In genomic region chr1:202888507-202889360, GRCh38 we compare ENCODE assay signal across 8 cellular contexts. TPM values are rescaled to one million over a fixed set of nuclear protein-coding genes. Genes with fewer than 3 reads are reported as not detected.
DNase-seq lines count a peak whose midpoint lies in the region; TF ChIP-seq lines count a peak whose summit lies in the region.

RABIF (minus strand) TSS chr1:202889149; CDS start chr1:202889098, 51 bp downstream.

- H3K27ac ChIP-seq in MM.1S (ENCODE audit: low read length) (peak within 1 kb of the TSS; percentile 84), neural progenitor cell (peak within 1 kb of the TSS; percentile 75)

- H2AFZ ChIP-seq in MM.1S (ENCODE audit: low read length) (peak within 1 kb of the TSS; percentile 73), neural progenitor cell (replicated peaks) (peak within 1 kb of the TSS; percentile 94)

- H3K27me3 ChIP-seq in HAP-1 (ENCODE audit: low read depth), result no peaks in the 10 kb centered on the region
- H3K27me3 ChIP-seq in MM.1S (replicated peaks; ENCODE audit: insufficient read depth, low read length), result no peaks in the 10 kb centered on the region
- no peaks in the 10 kb centered on the region for H3K27me3 ChIP-seq in neural progenitor cell

- no peaks in the 10 kb centered on the region for H3K36me3 Mint-ChIP-seq in neural progenitor cell

- H4K20me1 ChIP-seq in MM.1S (ENCODE audit: insufficient read depth, low read length) (no peaks in the 10 kb centered on the region), neural progenitor cell (ENCODE audit: low read depth) (peaks cover 4% of the 10 kb centered on the region)

- in situ Hi-C loops in G401 (cut with HindIII; ENCODE audit: low sequenced_read_pairs), result no loop called here
- in situ Hi-C loops in HAP-1 (cut with MboI; ENCODE audit: low sequenced_read_pairs), result no loop called here

- H3K4me3 Mint-ChIP-seq in neural progenitor cell, result peak within 1 kb of the TSS; percentile 99

- no peaks in the 10 kb centered on the region for H3K9me3 ChIP-seq in HAP-1
- H3K9me3 ChIP-seq in MM.1S (replicated peaks; ENCODE audit: insufficient read depth, low read length), result no peaks in the 10 kb centered on the region
- no peaks in the 10 kb centered on the region for H3K9me3 ChIP-seq in neural progenitor cell (ENCODE audit: low read depth)

- TF ChIP-seq CTCF in MM.1S (IDR thresholded peaks at IDR 0.05; ENCODE audit: low read length), result peak; percentile 6; the same call in 1 of the 2 replicates
- TF ChIP-seq CTCF in fibroblast of villous mesenchyme (IDR thresholded peaks at IDR 0.05; ENCODE audit: insufficient read depth, low read depth, low read length), result no peak
- TF ChIP-seq CTCF in neural progenitor cell (IDR thresholded peaks at IDR 0.05), result peak; percentile 21

- H3K9ac ChIP-seq in MM.1S (ENCODE audit: low read length) (peak within 1 kb of the TSS; percentile 79), neural progenitor cell (peak within 1 kb of the TSS; percentile 50)

- H3K4me2 ChIP-seq in MM.1S (ENCODE audit: low read depth, low read length) (peak within 1 kb of the TSS; percentile 91), neural progenitor cell (peak within 1 kb of the TSS; percentile 88)

- H3K4me1 ChIP-seq in HAP-1, result peaks cover 6% of the 10 kb centered on the region; the same call in 1 of the 2 replicates
- H3K4me1 ChIP-seq in MM.1S (ENCODE audit: low read length), result peaks cover 18% of the 10 kb centered on the region
- H3K4me1 ChIP-seq in neural progenitor cell, result peaks cover 13% of the 10 kb centered on the region

- H3F3A ChIP-seq in MM.1S (ENCODE audit: insufficient read depth, low read length) (peaks cover 21% of the 10 kb centered on the region; the same call in 1 of the 2 replicates), neural progenitor cell (ENCODE audit: low read depth) (peaks cover 31% of the 10 kb centered on the region)

- H3K36me3 ChIP-seq in HAP-1 (replicated peaks) (peaks cover 12% of the 10 kb centered on the region), MM.1S (replicated peaks; ENCODE audit: insufficient read depth, low read length) (no peaks in the 10 kb centered on the region), neural progenitor cell (no peaks in the 10 kb centered on the region)

- H3K4me3 ChIP-seq in HAP-1 (peak within 1 kb of the TSS; percentile 79), MM.1S (ENCODE audit: low read length) (peak within 1 kb of the TSS; percentile 79), fibroblast of villous mesenchyme (ENCODE audit: low read depth, low read length) (peak within 1 kb of the TSS; percentile 87), neural progenitor cell (peak within 1 kb of the TSS; percentile 67)

- H3K27ac Mint-ChIP-seq in neural progenitor cell, result peak within 1 kb of the TSS; percentile 98

- H3K27me3 Mint-ChIP-seq in neural progenitor cell (ENCODE audit: insufficient read depth, low read depth), result peaks cover 3% of the 10 kb centered on the region

- peaks cover 18% of the 10 kb centered on the region for H3K4me1 Mint-ChIP-seq in neural progenitor cell

- peaks cover 34% of the 10 kb centered on the region for H3K79me2 ChIP-seq in MM.1S (ENCODE audit: low read length)
- H3K79me2 ChIP-seq in neural progenitor cell (ENCODE audit: low read depth), result peaks cover 32% of the 10 kb centered on the region

- H3K9me2 ChIP-seq in MM.1S (replicated peaks; ENCODE audit: insufficient read depth, low read length), result no peaks in the 10 kb centered on the region

- DNase-seq in G401 (ENCODE audit: low spot score), result peak; percentile 96
- peak; percentile 94 to 96 for DNase-seq in HAP-1 (ENCODE audit: low spot score in 2 of 2)
- peak; percentile 100 for DNase-seq in MM.1S
- DNase-seq in SIG-M5 (lab: John Stamatoyannopoulos, UW), result peak; percentile 85
- peak; percentile 96 for DNase-seq in activated gamma-delta T cell (lab: John Stamatoyannopoulos, UW)
- DNase-seq in fibroblast of villous mesenchyme (ENCODE audit: low read depth), result peak; percentile 93
- DNase-seq in neural progenitor cell (ENCODE audit: low spot score), result peak; percentile 99
- DNase-seq in stromal cell of bone marrow (ENCODE audit: low read depth), result peak; percentile 89

- no peaks in the 10 kb centered on the region for H3K9me3 Mint-ChIP-seq in neural progenitor cell

RNA-seq across cellular contexts. Expression of gene RABIF, which starts in this region (rescaled TPM):
- total RNA-seq in G401 (2014; rRNA removed; shearing (Covaris generic)), result 5.2 and 7.1 TPM in 2 replicates
- total RNA-seq in fibroblast of villous mesenchyme (5.5 and 6.9 TPM in 2 replicates), neural progenitor cell (ENCODE audit: low replicate concordance) (3.8 and 5.8 TPM in 2 replicates)

Comparison
In these comparisons a context has a peak if more than half of its experiments do, and no peak if none do; other contexts are left out.
1. Peak in every context shown above with its lines: DNase-seq, H3K4me3 ChIP-seq and H3K27ac ChIP-seq.